20 cellular contexts compared by ENCODE assay signal in the genomic region with DNA sequence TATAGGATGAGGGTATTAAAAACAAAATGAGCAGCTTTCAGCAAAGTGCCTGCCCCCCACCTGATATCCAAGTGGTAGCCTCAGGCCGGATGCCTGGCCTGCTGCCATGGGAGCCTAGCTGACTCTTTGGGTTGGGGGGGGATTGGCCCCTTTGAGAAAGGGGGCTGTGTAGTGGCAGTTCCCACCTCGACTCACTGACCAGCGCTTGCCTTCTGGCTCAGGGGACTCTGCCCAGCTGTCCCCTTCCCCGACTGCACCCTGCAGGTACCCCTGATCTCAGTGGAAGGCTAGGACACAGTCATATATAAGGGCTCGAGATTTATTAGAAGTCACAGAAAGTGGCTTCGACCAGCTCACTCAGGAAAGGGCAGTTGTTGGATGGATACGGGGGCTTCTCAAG. TPM values are rescaled to one million over a fixed set of nuclear protein-coding genes. Genes with fewer than 3 reads are reported as not detected.
A peak's percentile ranks its signal among the peaks of the same experiment; 100 is the strongest.
DNase-seq lines count a peak whose midpoint lies in the region; ATAC-seq, FAIRE-seq and TF ChIP-seq lines count a peak whose summit lies in the region.
"Had no signal": no experiment of that assay in that cellular context is flagged by ENCODE, and none has a peak within 500 bp of the region (broad histone marks: within the 10 kb centered on the region; RNA-seq: fewer than 3 reads in every experiment).

No MANE protein-coding gene starts in this region.

- peak overlapping the region; percentile 38 for H3K4me3 Mint-ChIP-seq in nephron progenitor cell
- peak overlapping the region; percentile 31 for H3K4me3 Mint-ChIP-seq in type B pancreatic cell
- no peak overlapping the region for H3K4me3 Mint-ChIP-seq in Caco-2 (ENCODE audit: unreplicated experiment)
- H3K4me3 Mint-ChIP-seq: CD4-positive, CD25-positive, alpha-beta regulatory T cell had no signal

- CTCF ChIA-PET in HEK293T (lab: Yijun Ruan, JAX) = interaction anchor here (1.0 to 1.1 kb wide), 2 partner anchors 71 to 75 kb away, joined by 5 to 6 read pairs; no protein-coding TSS in a partner anchor
- CTCF ChIA-PET in Caco-2 (lab: Charles Lee) = no interaction called here

- H4K20me1 ChIP-seq in MM.1S (ENCODE audit: insufficient read depth, low read length) = no peaks in the 10 kb centered on the region

- H3K9me3 Mint-ChIP-seq in nephron progenitor cell = peaks cover 23% of the 10 kb centered on the region
- H3K9me3 Mint-ChIP-seq in type B pancreatic cell = no peaks in the 10 kb centered on the region
- H3K9me3 Mint-ChIP-seq in Caco-2 (ENCODE audit: unreplicated experiment) = no peaks in the 10 kb centered on the region

- no peak overlapping the region for H2AFZ ChIP-seq in MM.1S (ENCODE audit: low read length)

- peaks cover 61% of the 10 kb centered on the region for H3K27me3 ChIP-seq in bronchial epithelial cell (ENCODE audit: control insufficient read depth, insufficient read depth, low read length)
- H3K27me3 ChIP-seq in Caco-2 (replicated peaks; ENCODE audit: control insufficient read depth, insufficient read depth, low read length) = no peaks in the 10 kb centered on the region; the same call in 1 of the 2 replicates
- peaks cover 4% of the 10 kb centered on the region; the same call in 1 of the 2 replicates for H3K27me3 ChIP-seq in MM.1S (replicated peaks; ENCODE audit: insufficient read depth, low read length)

- H3K4me1 ChIP-seq in Caco-2 = no peaks in the 10 kb centered on the region
- H3K4me1 ChIP-seq in MM.1S (ENCODE audit: low read length) = peaks cover 4% of the 10 kb centered on the region
- H3K4me1 ChIP-seq: BE2C had no signal

- peak; percentile 58 for FAIRE-seq in bronchial epithelial cell (lab: Jason Lieb, UNC)
- FAIRE-seq: A204.1, D721Med, G401.6, GM12892, H1, HepG2 had no signal

- intact Hi-C loops in Caco-2 (cut with micrococcal nuclease; ENCODE audit: unreplicated experiment) = no loop called here

- ATAC-seq in GM21576 (IDR thresholded peaks at IDR 0.05; ENCODE audit: unreplicated experiment) = no peak
- ATAC-seq: HepG2 had no signal

- H3K4me1 Mint-ChIP-seq in nephron progenitor cell (peaks cover 12% of the 10 kb centered on the region), type B pancreatic cell (ENCODE audit: unreplicated experiment) (peaks cover 25% of the 10 kb centered on the region), Caco-2 (ENCODE audit: low read depth, unreplicated experiment) (no peaks in the 10 kb centered on the region)

- H3F3A ChIP-seq in MM.1S (ENCODE audit: insufficient read depth, low read length) = no peaks in the 10 kb centered on the region

- BruUV-seq in Caco-2 (replicated peaks; lab: Mats Ljungman, UMichigan) = no TSS peak

- no peak overlapping the region for H3K27ac ChIP-seq in MM.1S (ENCODE audit: low read length)

- POLR2A ChIA-PET in HEK293T (lab: Yijun Ruan, JAX) = no interaction called here
- POLR2A ChIA-PET in Caco-2 (lab: Charles Lee) = no interaction called here

- H3K9me3 ChIP-seq in Caco-2 (no peaks in the 10 kb centered on the region; the same call in 1 of the 2 replicates), MM.1S (replicated peaks; ENCODE audit: insufficient read depth, low read length) (no peaks in the 10 kb centered on the region)
- H3K9me3 ChIP-seq: BE2C had no signal

- no peaks in the 10 kb centered on the region for H3K36me3 ChIP-seq in bronchial epithelial cell (ENCODE audit: control insufficient read depth, insufficient read depth, low read length)
- no peaks in the 10 kb centered on the region for H3K36me3 ChIP-seq in Caco-2 (ENCODE audit: control insufficient read depth, insufficient read depth, low read length)
- H3K36me3 ChIP-seq in MM.1S (replicated peaks; ENCODE audit: insufficient read depth, low read length) = no peaks in the 10 kb centered on the region
- H3K36me3 ChIP-seq: BE2C had no signal

- H3K9ac ChIP-seq in MM.1S (ENCODE audit: low read length) = no peak overlapping the region

- DNase-seq in HEK293T (ENCODE audit: extremely low spot score) (peak; percentile 3), bronchial epithelial cell (ENCODE audit: low read depth) (no peak), nephron progenitor cell (no peak), type B pancreatic cell (ENCODE audit: extremely low spot score, unreplicated experiment) (no peak), Caco-2 (no peak), MM.1S (no peak)
- DNase-seq: ACHN; BE2C; C1 segment of cervical spinal cord; CD4-positive, CD25-positive, alpha-beta regulatory T cell; CD8-positive, alpha-beta memory T cell; COR-L47; H9 had no signal

- H3K79me2 ChIP-seq in MM.1S (ENCODE audit: low read length) = no peaks in the 10 kb centered on the region

- H3K27me3 Mint-ChIP-seq in nephron progenitor cell (ENCODE audit: low read depth, poor library complexity) (peaks cover 100% of the 10 kb centered on the region), type B pancreatic cell (peaks cover 98% of the 10 kb centered on the region), Caco-2 (ENCODE audit: insufficient read depth, unreplicated experiment) (peaks cover 23% of the 10 kb centered on the region)

- H3K4me2 ChIP-seq in MM.1S (ENCODE audit: low read depth, low read length) = no peak overlapping the region

- H3K4me3 ChIP-seq in bronchial epithelial cell (ENCODE audit: low read depth, low read length) = no peak overlapping the region
- no peak overlapping the region for H3K4me3 ChIP-seq in Caco-2 (ENCODE audit: low read depth, low read length)
- no peak overlapping the region for H3K4me3 ChIP-seq in MM.1S (ENCODE audit: low read length)

- H3K27ac Mint-ChIP-seq in nephron progenitor cell = no peak overlapping the region
- no peak overlapping the region for H3K27ac Mint-ChIP-seq in type B pancreatic cell
- H3K27ac Mint-ChIP-seq in Caco-2 (ENCODE audit: unreplicated experiment) = no peak overlapping the region
- H3K27ac Mint-ChIP-seq: H9 had no signal

- TF ChIP-seq CTCF in bronchial epithelial cell (IDR thresholded peaks at IDR 0.05; ENCODE audit: insufficient read depth, low read length, severe bottlenecking) (no peak), nephron progenitor cell (IDR thresholded peaks at IDR 0.05) (no peak), type B pancreatic cell (conservative IDR thresholded peaks at IDR 0.05) (no peak), Caco-2 (IDR thresholded peaks at IDR 0.05; ENCODE audit: insufficient read depth in 1 of 2, low read depth in 1 of 2, low read length in 1 of 2, severe bottlenecking in 1 of 2, unreplicated experiment in 1 of 2) (no peak), MM.1S (IDR thresholded peaks at IDR 0.05; ENCODE audit: low read length) (no peak)

- H3K36me3 Mint-ChIP-seq in nephron progenitor cell (ENCODE audit: low read depth) (no peaks in the 10 kb centered on the region), type B pancreatic cell (no peaks in the 10 kb centered on the region), Caco-2 (ENCODE audit: insufficient read depth, unreplicated experiment) (no peaks in the 10 kb centered on the region)
- H3K36me3 Mint-ChIP-seq: CD4-positive, CD25-positive, alpha-beta regulatory T cell had no signal

- no peaks in the 10 kb centered on the region for H3K9me2 ChIP-seq in MM.1S (replicated peaks; ENCODE audit: insufficient read depth, low read length)

TF ChIP-seq in HEK293T, 16 proteins besides CTCF, POLR2A, EP300 and RAD21:
- TF ChIP-seq FOXM1 (IDR thresholded peaks at IDR 0.05; ENCODE audit: borderline replicate concordance) = no peak
- TF ChIP-seq HDGF (IDR thresholded peaks at IDR 0.05; ENCODE audit: borderline replicate concordance) = no peak
TF ChIP-seq in HEK293T: peak in this region for 0.

RNA-seq across cellular contexts. Expression of gene NEUROG1, which starts 1.5 kb away (rescaled TPM):
- not detected in 2 replicates for total RNA-seq in bronchial epithelial cell
- total RNA-seq in type B pancreatic cell (ENCODE audit: low replicate concordance) = 3.7 TPM in 1 of 2 replicates, not detected in the other
- not detected in 2 replicates for total RNA-seq in Caco-2 (2022)
- total RNA-seq: CD4-positive, CD25-positive, alpha-beta regulatory T cell; CD8-positive, alpha-beta memory T cell; H1; H9; HepG2 had no signal

RNA-seq across cellular contexts. Expression of gene CXCL14, which starts 41.5 kb away (rescaled TPM):
- total RNA-seq in bronchial epithelial cell (0.26 and 1.3 TPM in 2 replicates), type B pancreatic cell (ENCODE audit: low replicate concordance) (70.3 and 125 TPM in 2 replicates), Caco-2 (2022) (not detected in 2 replicates)
- total RNA-seq: CD4-positive, CD25-positive, alpha-beta regulatory T cell; CD8-positive, alpha-beta memory T cell; HepG2 had no signal

Comparison
In these comparisons a context has a peak if more than half of its experiments do, and no peak if none do; other contexts are left out.
1. RNA of gene CXCL14, which starts 41.5 kb away (total RNA-seq): 70.3 to 125 TPM in type B pancreatic cell; 0.26 to 1.3 TPM in bronchial epithelial cell and not detected in Caco-2; every median in the first group is over 10 times any median in the second.